ENCODE assay signal across 8 cellular contexts in the genomic region with DNA sequence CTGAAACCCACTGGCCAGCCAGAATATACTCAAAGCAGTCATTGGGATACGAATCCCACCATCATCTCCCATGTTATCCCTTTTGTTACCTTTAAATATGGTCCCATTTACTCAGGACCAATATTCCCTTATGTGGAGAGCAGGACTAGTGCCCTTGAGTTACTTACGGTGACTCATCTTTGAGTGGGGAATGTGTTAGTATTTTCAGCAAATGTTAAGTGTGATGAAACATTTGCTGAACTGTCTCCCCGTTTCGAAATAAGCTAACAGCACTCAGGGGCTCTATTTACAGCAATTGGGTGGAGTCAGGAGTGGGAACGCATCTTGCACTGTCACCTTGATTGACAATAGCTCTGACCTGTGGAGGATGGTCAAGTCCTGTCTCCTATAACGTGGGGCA.
DNase-seq lines count a peak whose midpoint lies in the region; ATAC-seq, FAIRE-seq and TF ChIP-seq lines count a peak whose summit lies in the region.

No MANE protein-coding gene starts in this region.

- FAIRE-seq in HTR-8/SVneo (lab: Jason Lieb, UNC) = no peak

- DNase-seq in AG09309 (ENCODE audit: low read depth) = peak; percentile 82
- DNase-seq in HTR-8/SVneo (ENCODE audit: insufficient read length, low spot score) = peak; percentile 27
- peak in 1 of 4 donors; percentile 38 for DNase-seq in body of pancreas
- peak; percentile 94 for DNase-seq in mesenchymal stem cell
- DNase-seq in 8988T = no peak
- no peak for DNase-seq in NCI-H1417 (lab: John Stamatoyannopoulos, UW)
- no peak for DNase-seq in DMS153 (lab: John Stamatoyannopoulos, UW)
- no peak for DNase-seq in NCI-H345 treated with DMSO at 0.1 percent for 48 hours (lab: John Stamatoyannopoulos, UW; ENCODE audit: unreplicated experiment)

- peak overlapping the region; percentile 3 to 40 for H3K18ac ChIP-seq in mesenchymal stem cell (ENCODE audit: low read depth in 1 of 2, low read length in 2 of 2)

- no peak for TF ChIP-seq POLR2A in body of pancreas (IDR thresholded peaks at IDR 0.05)

- H3K4me2 ChIP-seq in mesenchymal stem cell (ENCODE audit: low read length, poor library complexity, severe bottlenecking) = no peak overlapping the region

- WGBS in body of pancreas, 2 donors = 78 to 84% methylated on average over 6 of the region's 6 CpGs
- 26% methylated on average over 6 of the region's 6 CpGs for WGBS in mesenchymal stem cell

- H4K91ac ChIP-seq in mesenchymal stem cell (ENCODE audit: low read length) = peak overlapping the region; percentile 54

- peak overlapping the region in 1 of 2 experiments; percentile 49 for H2BK12ac ChIP-seq in mesenchymal stem cell (ENCODE audit: low read length in 2 of 2)

- H4K8ac ChIP-seq in mesenchymal stem cell (ENCODE audit: low read length) = peak overlapping the region; percentile 23

- H3K4me1 ChIP-seq in body of pancreas (no peaks in the 10 kb centered on the region), mesenchymal stem cell (ENCODE audit: control insufficient read depth, insufficient read depth, low read depth, low read length) (peaks cover 5% of the 10 kb centered on the region)

- no peak overlapping the region for H2BK120ac ChIP-seq in mesenchymal stem cell (ENCODE audit: low read depth, low read length)

- TF ChIP-seq CTCF in AG09309 (IDR thresholded peaks at IDR 0.05; ENCODE audit: control insufficient read depth, insufficient read depth, low read depth, low read length, missing control alignments) = no peak
- no peak for TF ChIP-seq CTCF in body of pancreas (IDR thresholded peaks at IDR 0.05)

- no peak overlapping the region for H2AK5ac ChIP-seq in mesenchymal stem cell (ENCODE audit: low read length, severe bottlenecking)

- no peak overlapping the region for H2AFZ ChIP-seq in mesenchymal stem cell (ENCODE audit: low read depth, low read length)

- H2BK15ac ChIP-seq in mesenchymal stem cell (ENCODE audit: low read depth, poor library complexity, severe bottlenecking) = no peak overlapping the region

- ATAC-seq in body of pancreas = peak; percentile 35

- intact Hi-C loops in body of pancreas (cut with DNase I) = no loop called here

- no peaks in the 10 kb centered on the region for H3K27me3 ChIP-seq in body of pancreas
- no peaks in the 10 kb centered on the region for H3K27me3 ChIP-seq in mesenchymal stem cell (ENCODE audit: control insufficient read depth in 1 of 2, insufficient read depth in 1 of 2, low read length in 2 of 2)

- H3K9ac ChIP-seq in mesenchymal stem cell (ENCODE audit: low read length) = peak overlapping the region; percentile 90

- H3K36me3 ChIP-seq in body of pancreas (replicated peaks in 1 of 2; ENCODE audit: insufficient read depth in 1 of 2, low read depth in 2 of 2) (no peaks in the 10 kb centered on the region), mesenchymal stem cell (ENCODE audit: control insufficient read depth in 1 of 2, insufficient read depth in 2 of 2, low read depth in 1 of 2, low read length in 2 of 2) (no peaks in the 10 kb centered on the region)

- H3K14ac ChIP-seq in mesenchymal stem cell (ENCODE audit: low read length in 2 of 2) = no peak overlapping the region

- H3K27ac ChIP-seq in body of pancreas (peak overlapping the region in 1 of 4 donors; percentile 64), mesenchymal stem cell (ENCODE audit: low read length, poor library complexity, severe bottlenecking) (no peak overlapping the region)

- no peaks in the 10 kb centered on the region for H3K9me3 ChIP-seq in body of pancreas
- H3K9me3 ChIP-seq in mesenchymal stem cell (ENCODE audit: control insufficient read depth, low read length) = no peaks in the 10 kb centered on the region

- no peak overlapping the region for H2BK5ac ChIP-seq in mesenchymal stem cell (ENCODE audit: low read depth, low read length, poor library complexity, severe bottlenecking)

- no peaks in the 10 kb centered on the region for H3K79me1 ChIP-seq in mesenchymal stem cell (replicated peaks; ENCODE audit: low read length, poor library complexity, severe bottlenecking)

- no peak overlapping the region for H3K4me3 ChIP-seq in AG09309 (ENCODE audit: control insufficient read depth, low read depth, low read length)
- H3K4me3 ChIP-seq in body of pancreas = no peak overlapping the region
- H3K4me3 ChIP-seq in mesenchymal stem cell (ENCODE audit: insufficient read depth in 1 of 2, low read depth in 1 of 2, low read length in 2 of 2) = peak overlapping the region in 1 of 2 experiments; percentile 60

- no peak overlapping the region for H3K23ac ChIP-seq in mesenchymal stem cell (ENCODE audit: low read length in 2 of 2)

- no peak overlapping the region for H3K4ac ChIP-seq in mesenchymal stem cell (ENCODE audit: low read depth in 1 of 2, low read length in 2 of 2)

Comparison
In these comparisons a context has a peak if more than half of its experiments do, and no peak if none do; other contexts are left out.
1. DNase-seq: peak in AG09309 (single experiment), HTR-8/SVneo (single experiment) and mesenchymal stem cell (single experiment); none in 8988T (single experiment), NCI-H1417 (0 of 3), DMS153 (single experiment) and NCI-H345 treated with DMSO at 0.1 percent for 48 hours (single experiment).